In genomic region chr2:25982273-25982967, GRCh38 we compare ENCODE assay signal across 8 cellular contexts. TPM values are rescaled to one million over a fixed set of nuclear protein-coding genes. Genes with fewer than 3 reads are reported as not detected.
DNase-seq lines count a peak whose midpoint lies in the region; ATAC-seq and TF ChIP-seq lines count a peak whose summit lies in the region.

Gene KIF3C, minus strand, starts transcription at chr2:25982497. Its CDS starts 580 bp downstream, at chr2:25981917.

- POLR2A ChIA-PET in GM10248 (lab: Yijun Ruan, JAX): interaction anchor here (0.6 kb wide), 2 partner anchors 18 to 219 kb away, joined by 6 to 11 read pairs; no protein-coding TSS in a partner anchor

- no peak for TF ChIP-seq CTCF in GM10248 (IDR thresholded peaks at IDR 0.05; ENCODE audit: control extremely low read depth, extremely low read depth, low read depth, missing control alignments)
- no peak for TF ChIP-seq CTCF in VCaP (conservative IDR thresholded peaks at IDR 0.05)
- no peak for TF ChIP-seq CTCF in breast epithelium (IDR thresholded peaks at IDR 0.05)

- H3K27me3 ChIP-seq in breast epithelium (no peaks in the 10 kb centered on the region), skeletal muscle tissue (ENCODE audit: control insufficient read depth in 3 of 3, insufficient read depth in 3 of 3, low read length in 3 of 3) (no peaks in the 10 kb centered on the region)

- no peaks in the 10 kb centered on the region for H3K36me3 ChIP-seq in breast epithelium
- H3K36me3 ChIP-seq in skeletal muscle tissue (ENCODE audit: control insufficient read depth in 3 of 3, insufficient read depth in 3 of 3, low read length in 3 of 3): no peaks in the 10 kb centered on the region

- H3K4me1 ChIP-seq in breast epithelium: no peaks in the 10 kb centered on the region
- peaks cover 7 to 28% (median 20%) of the 10 kb centered on the region in 3 donors for H3K4me1 ChIP-seq in skeletal muscle tissue (ENCODE audit: control insufficient read depth in 3 of 3, insufficient read depth in 3 of 3, low read length in 3 of 3)

- intact Hi-C loops in breast epithelium (cut with DNase I; ENCODE audit: low total_unique reads): no loop called here

- peak within 1 kb of the TSS; percentile 80 to 89 (median 85) for H3K4me3 ChIP-seq in breast epithelium
- H3K4me3 ChIP-seq in iPS-18c (ENCODE audit: insufficient read depth, low read depth, low read length): peak within 1 kb of the TSS; percentile 81
- H3K4me3 ChIP-seq in skeletal muscle tissue (ENCODE audit: low read length in 3 of 3): peak within 1 kb of the TSS; percentile 78 to 81 (median 81)

- DNase-seq in GM10248 (ENCODE audit: extremely low spot score) (peak; percentile 83), NCI-H2107 treated with DMSO at 0.1 percent for 48 hours (lab: John Stamatoyannopoulos, UW; ENCODE audit: unreplicated experiment) (peak; percentile 43), breast epithelium (ENCODE audit: low spot score in 2 of 2) (peak in 1 of 2 donors; percentile 60)

- H3K9me3 ChIP-seq in breast epithelium (no peaks in the 10 kb centered on the region), iPS-18c (ENCODE audit: control insufficient read depth, insufficient read depth, low read length) (no peaks in the 10 kb centered on the region), skeletal muscle tissue (ENCODE audit: control insufficient read depth in 3 of 3, low read length in 3 of 3) (no peaks in the 10 kb centered on the region)

- CTCF ChIA-PET in GM10248 (lab: Yijun Ruan, JAX): interaction anchor here (1.1 to 4.2 kb wide), 4 partner anchors 9 to 163 kb away, joined by 3 to 33 read pairs (median 5); no protein-coding TSS in a partner anchor

- peak within 1 kb of the TSS; percentile 64 to 78 (median 70) for H3K9ac ChIP-seq in skeletal muscle tissue (ENCODE audit: low read depth in 1 of 3, low read length in 3 of 3)

- no peak for TF ChIP-seq POLR2A in breast epithelium (IDR thresholded peaks at IDR 0.05)

- ATAC-seq in HG02870 (IDR thresholded peaks at IDR 0.05; ENCODE audit: unreplicated experiment): peak; percentile 66
- no peak for ATAC-seq in HG03520 (IDR thresholded peaks at IDR 0.05; ENCODE audit: unreplicated experiment)

- H3K27ac ChIP-seq in VCaP: peak within 1 kb of the TSS; percentile 80
- H3K27ac ChIP-seq in breast epithelium: peak within 1 kb of the TSS; percentile 74 to 87
- no peak within 1 kb of the TSS for H3K27ac ChIP-seq in skeletal muscle tissue (ENCODE audit: low read depth, low read length)

RNA-seq across cellular contexts. Expression of gene KIF3C, which starts in this region (rescaled TPM):
- total RNA-seq in breast epithelium (10 to 100 TPM in 1 of 3 donors, 1 to 10 TPM in 2; 3.4 to 32.8 (median 6.0) TPM), skeletal muscle tissue (3.7 TPM)
